In the genomic region with DNA sequence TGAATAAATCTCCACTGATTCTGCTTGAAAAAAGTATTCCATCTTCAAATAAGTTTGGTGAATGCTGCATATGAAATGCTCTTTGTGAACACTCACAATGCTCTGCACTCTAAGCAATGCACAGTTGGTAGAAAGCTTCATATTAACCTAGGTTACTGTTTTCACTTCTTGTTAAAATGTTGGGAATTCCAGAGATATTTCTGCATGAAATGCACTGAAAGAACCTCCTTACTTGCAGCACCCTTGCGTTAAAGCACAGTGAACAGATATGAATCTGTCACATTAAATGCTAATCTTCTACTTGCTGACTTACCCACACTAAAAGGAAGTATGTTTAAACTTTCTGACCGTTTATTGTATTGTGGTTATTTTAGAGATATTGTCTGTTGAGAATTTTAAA, we compare ENCODE assay signal across 19 cellular contexts.
DNase-seq lines count a peak whose midpoint lies in the region; ATAC-seq and TF ChIP-seq lines count a peak whose summit lies in the region.
"Had no signal": no experiment of that assay in that cellular context is flagged by ENCODE, and none has a peak within 500 bp of the region (broad histone marks: within the 10 kb centered on the region; RNA-seq: fewer than 3 reads in every experiment).

No MANE protein-coding gene starts in this region.

- no peak overlapping the region for H3K4me3 Mint-ChIP-seq in activated CD4-positive, alpha-beta T cell treated with anti-CD3 and anti-CD28 coated beads for 36 hours
- no peak overlapping the region for H3K4me3 Mint-ChIP-seq in stimulated activated naive B cell treated with anti-CD40 and anti-IgM and Interleukin-4, amounts not matched to agents 10 μg/mL and 1 μg/mL and 100 μg/mL, for 72 hours
- H3K4me3 Mint-ChIP-seq: CD4-positive, alpha-beta memory T cell; GM23338 had no signal

- peak overlapping the region; percentile 56 for H3K4me3 ChIP-seq in Loucy (ENCODE audit: low read length, poor library complexity, severe bottlenecking)
- H3K4me3 ChIP-seq in SK-N-SH (ENCODE audit: low read depth in 2 of 2, low read length in 1 of 2) = no peak overlapping the region
- no peak overlapping the region for H3K4me3 ChIP-seq in hepatocyte
- no peak overlapping the region for H3K4me3 ChIP-seq in retinal pigment epithelial cell (ENCODE audit: low read length)
- no peak overlapping the region for H3K4me3 ChIP-seq in vagina
- H3K4me3 ChIP-seq: GM23338, K562 had no signal

- H3K4me2 ChIP-seq in Loucy (ENCODE audit: low read depth, low read length, poor library complexity, severe bottlenecking) (peak overlapping the region; percentile 63), SK-N-SH (no peak overlapping the region; the same call in 1 of the 2 replicates), hepatocyte (peak overlapping the region; percentile 10)
- H3K4me2 ChIP-seq: GM23338 had no signal

- H3K9me2 ChIP-seq in Loucy (replicated peaks; ENCODE audit: low read depth, low read length) (no peaks in the 10 kb centered on the region), SK-N-SH (no peaks in the 10 kb centered on the region), hepatocyte (replicated peaks; ENCODE audit: insufficient read depth) (no peaks in the 10 kb centered on the region)

- CTCF ChIA-PET in SK-N-SH (lab: Yijun Ruan, JAX) = no interaction called here
- CTCF ChIA-PET in activated CD4-positive, alpha-beta T cell treated with anti-CD3 and anti-CD28 coated beads for 36 hours (lab: Charles Lee) = no interaction called here

- intact Hi-C loops in vagina (cut with DNase I) = no loop called here
- intact Hi-C loops in activated CD4-positive, alpha-beta T cell treated with anti-CD3 and anti-CD28 coated beads for 36 hours (cut with DNase I, micrococcal nuclease) = no loop called here

- no peaks in the 10 kb centered on the region for H3K79me2 ChIP-seq in Loucy (ENCODE audit: insufficient read depth, low read length)
- no peaks in the 10 kb centered on the region for H3K79me2 ChIP-seq in SK-N-SH (ENCODE audit: insufficient read depth)
- H3K79me2 ChIP-seq in hepatocyte = no peaks in the 10 kb centered on the region

- peaks cover 2% of the 10 kb centered on the region for H3K9me3 Mint-ChIP-seq in activated CD4-positive, alpha-beta T cell treated with anti-CD3 and anti-CD28 coated beads for 36 hours (ENCODE audit: low read depth)
- peaks cover 0 to 6% of the 10 kb centered on the region in 2 donors for H3K9me3 Mint-ChIP-seq in stimulated activated naive B cell treated with anti-CD40 and anti-IgM and Interleukin-4, amounts not matched to agents 10 μg/mL and 1 μg/mL and 100 μg/mL, for 72 hours
- H3K9me3 Mint-ChIP-seq: GM23338 had no signal

- no peak for TF ChIP-seq RAD21 in SK-N-SH (IDR thresholded peaks at IDR 0.05; ENCODE audit: low read length)

- POLR2A ChIA-PET in SK-N-SH (lab: Yijun Ruan, JAX) = no interaction called here
- POLR2A ChIA-PET in activated CD4-positive, alpha-beta T cell treated with anti-CD3 and anti-CD28 coated beads for 36 hours (lab: Charles Lee) = no interaction called here

- H3K27ac Mint-ChIP-seq in activated CD4-positive, alpha-beta T cell treated with anti-CD3 and anti-CD28 coated beads for 36 hours = no peak overlapping the region
- no peak overlapping the region for H3K27ac Mint-ChIP-seq in stimulated activated naive B cell treated with anti-CD40 and anti-IgM and Interleukin-4, amounts not matched to agents 10 μg/mL and 1 μg/mL and 100 μg/mL, for 72 hours
- H3K27ac Mint-ChIP-seq: CD4-positive, alpha-beta memory T cell; GM23338 had no signal

- H3F3A ChIP-seq in Loucy (ENCODE audit: low read depth) (no peaks in the 10 kb centered on the region), SK-N-SH (replicated peaks; ENCODE audit: insufficient read depth) (no peaks in the 10 kb centered on the region)

- no peak for TF ChIP-seq CTCF in Loucy (conservative IDR thresholded peaks at IDR 0.05; ENCODE audit: low read length)
- no peak for TF ChIP-seq CTCF in SK-N-SH (IDR thresholded peaks at IDR 0.05)
- TF ChIP-seq CTCF in hepatocyte (IDR thresholded peaks at IDR 0.05; ENCODE audit: poor library complexity) = no peak
- no peak for TF ChIP-seq CTCF in retinal pigment epithelial cell (conservative IDR thresholded peaks at IDR 0.05; ENCODE audit: low read depth, low read length)
- TF ChIP-seq CTCF in vagina (IDR thresholded peaks at IDR 0.05) = no peak

- H4K20me1 ChIP-seq in Loucy (ENCODE audit: insufficient read depth, low read length, poor library complexity, severe bottlenecking) (no peaks in the 10 kb centered on the region), SK-N-SH (ENCODE audit: insufficient read depth) (no peaks in the 10 kb centered on the region), hepatocyte (ENCODE audit: insufficient read depth, poor library complexity, severe bottlenecking) (no peaks in the 10 kb centered on the region)

- H3K27me3 ChIP-seq in Loucy (ENCODE audit: insufficient read depth, low read length, poor library complexity, severe bottlenecking) = no peaks in the 10 kb centered on the region
- no peaks in the 10 kb centered on the region for H3K27me3 ChIP-seq in SK-N-SH (ENCODE audit: insufficient read depth)
- no peaks in the 10 kb centered on the region for H3K27me3 ChIP-seq in hepatocyte
- no peaks in the 10 kb centered on the region for H3K27me3 ChIP-seq in vagina
- H3K27me3 ChIP-seq: BE2C had no signal

- H3K4me1 Mint-ChIP-seq in activated CD4-positive, alpha-beta T cell treated with anti-CD3 and anti-CD28 coated beads for 36 hours = no peaks in the 10 kb centered on the region
- no peaks in the 10 kb centered on the region for H3K4me1 Mint-ChIP-seq in stimulated activated naive B cell treated with anti-CD40 and anti-IgM and Interleukin-4, amounts not matched to agents 10 μg/mL and 1 μg/mL and 100 μg/mL, for 72 hours
- H3K4me1 Mint-ChIP-seq: CD4-positive, alpha-beta memory T cell; GM23338 had no signal

- TF ChIP-seq POLR2A in vagina (IDR thresholded peaks at IDR 0.05) = no peak

- H3K36me3 ChIP-seq in Loucy (ENCODE audit: insufficient read depth, low read length) (no peaks in the 10 kb centered on the region), SK-N-SH (replicated peaks in 1 of 2; ENCODE audit: control insufficient read depth in 1 of 2, insufficient read depth in 2 of 2, low read length in 1 of 2) (no peaks in the 10 kb centered on the region), hepatocyte (replicated peaks; ENCODE audit: insufficient read depth, low read depth) (no peaks in the 10 kb centered on the region), vagina (no peaks in the 10 kb centered on the region)
- H3K36me3 ChIP-seq: BE2C had no signal

- WGBS in SK-N-SH (ENCODE audit: low lambda C conversion rate) = 40% methylated on average over 2 of the region's 2 CpGs
- WGBS in hepatocyte (ENCODE audit: low lambda C conversion rate, missing lambda C conversion rate) = 41% methylated on average over 2 of the region's 2 CpGs

- H3K4me1 ChIP-seq in Loucy (ENCODE audit: insufficient read depth, low read length, poor library complexity, severe bottlenecking) = peaks cover 17% of the 10 kb centered on the region
- no peaks in the 10 kb centered on the region; a peak in 2 of 4 replicates for H3K4me1 ChIP-seq in SK-N-SH (ENCODE audit: control insufficient read depth in 1 of 2, insufficient read depth in 2 of 2, low read depth in 1 of 2, low read length in 1 of 2)
- no peaks in the 10 kb centered on the region for H3K4me1 ChIP-seq in hepatocyte (ENCODE audit: insufficient read depth)
- H3K4me1 ChIP-seq in vagina = no peaks in the 10 kb centered on the region

- DNase-seq in SK-N-SH (no peak), hepatocyte (ENCODE audit: low spot score) (no peak), retinal pigment epithelial cell (ENCODE audit: low read depth) (peak; percentile 9), NCI-H187 (lab: John Stamatoyannopoulos, UW) (no peak), vagina (ENCODE audit: extremely low spot score in 2 of 2) (no peak)
- DNase-seq in activated CD4-positive, alpha-beta T cell treated with anti-CD3 and anti-CD28 coated beads for 36 hours = no peak
- no peak for DNase-seq in stimulated activated naive B cell treated with anti-CD40 and anti-IgM and Interleukin-4, amounts not matched to agents 10 μg/mL and 1 μg/mL and 100 μg/mL, for 72 hours
- DNase-seq: BE2C; Calu3; CD4-positive, alpha-beta memory T cell; DMS79 treated with DMSO at 0.1 percent for 48 hours; GF-D8; NCI-H1436; NCI-H2081; NCI-H524 had no signal

- H3K9me3 ChIP-seq in Loucy (ENCODE audit: insufficient read depth, low read depth, low read length) (no peaks in the 10 kb centered on the region), SK-N-SH (peaks cover 4% of the 10 kb centered on the region; the same call in 1 of the 2 replicates), hepatocyte (ENCODE audit: low read depth) (no peaks in the 10 kb centered on the region), vagina (no peaks in the 10 kb centered on the region)
- H3K9me3 ChIP-seq: BE2C had no signal

- H3K27ac ChIP-seq in SK-N-SH (ENCODE audit: low read depth in 2 of 2, low read length in 1 of 2) = no peak overlapping the region; a peak in 1 of 4 replicates
- H3K27ac ChIP-seq in hepatocyte = no peak overlapping the region
- H3K27ac ChIP-seq in vagina = no peak overlapping the region

- no peak for TF ChIP-seq EP300 in SK-N-SH (IDR thresholded peaks at IDR 0.05; ENCODE audit: borderline replicate concordance in 1 of 2, low read depth in 1 of 2, low read length in 1 of 2)

- H3K36me3 Mint-ChIP-seq in activated CD4-positive, alpha-beta T cell treated with anti-CD3 and anti-CD28 coated beads for 36 hours (ENCODE audit: low read depth) = no peaks in the 10 kb centered on the region
- H3K36me3 Mint-ChIP-seq in stimulated activated naive B cell treated with anti-CD40 and anti-IgM and Interleukin-4, amounts not matched to agents 10 μg/mL and 1 μg/mL and 100 μg/mL, for 72 hours = no peaks in the 10 kb centered on the region
- H3K36me3 Mint-ChIP-seq: CD4-positive, alpha-beta memory T cell had no signal

- no peaks in the 10 kb centered on the region for H3K27me3 Mint-ChIP-seq in activated CD4-positive, alpha-beta T cell treated with anti-CD3 and anti-CD28 coated beads for 36 hours
- no peaks in the 10 kb centered on the region for H3K27me3 Mint-ChIP-seq in stimulated activated naive B cell treated with anti-CD40 and anti-IgM and Interleukin-4, amounts not matched to agents 10 μg/mL and 1 μg/mL and 100 μg/mL, for 72 hours
- H3K27me3 Mint-ChIP-seq: CD4-positive, alpha-beta memory T cell had no signal

- no peak for ATAC-seq in activated CD4-positive, alpha-beta T cell treated with anti-CD3 and anti-CD28 coated beads for 36 hours
- no peak for ATAC-seq in stimulated activated naive B cell treated with anti-CD40 and anti-IgM and Interleukin-4, amounts not matched to agents 10 μg/mL and 1 μg/mL and 100 μg/mL, for 72 hours (replicated peaks)
- ATAC-seq: GM23338, HCT116, K562 had no signal

- peak overlapping the region; percentile 21; the same call in 1 of the 2 replicates for H2AFZ ChIP-seq in Loucy (ENCODE audit: low read length)
- 0 out of 2 replicates have a peak overlapping the region, but pooled peaks have one; percentile 17 for H2AFZ ChIP-seq in SK-N-SH (ENCODE audit: low read depth)
- no peak overlapping the region for H2AFZ ChIP-seq in hepatocyte
- H2AFZ ChIP-seq: GM23338 had no signal

- no peak overlapping the region for H3K9ac ChIP-seq in Loucy (ENCODE audit: low read depth, low read length, poor library complexity, severe bottlenecking)
- no peak overlapping the region for H3K9ac ChIP-seq in SK-N-SH

TF ChIP-seq in SK-N-SH, 30 proteins besides CTCF, POLR2A, EP300 and RAD21 (continues in another document):
- no peak for TF ChIP-seq RCOR1 (IDR thresholded peaks at IDR 0.05; ENCODE audit: low read length)
